In the genomic region with DNA sequence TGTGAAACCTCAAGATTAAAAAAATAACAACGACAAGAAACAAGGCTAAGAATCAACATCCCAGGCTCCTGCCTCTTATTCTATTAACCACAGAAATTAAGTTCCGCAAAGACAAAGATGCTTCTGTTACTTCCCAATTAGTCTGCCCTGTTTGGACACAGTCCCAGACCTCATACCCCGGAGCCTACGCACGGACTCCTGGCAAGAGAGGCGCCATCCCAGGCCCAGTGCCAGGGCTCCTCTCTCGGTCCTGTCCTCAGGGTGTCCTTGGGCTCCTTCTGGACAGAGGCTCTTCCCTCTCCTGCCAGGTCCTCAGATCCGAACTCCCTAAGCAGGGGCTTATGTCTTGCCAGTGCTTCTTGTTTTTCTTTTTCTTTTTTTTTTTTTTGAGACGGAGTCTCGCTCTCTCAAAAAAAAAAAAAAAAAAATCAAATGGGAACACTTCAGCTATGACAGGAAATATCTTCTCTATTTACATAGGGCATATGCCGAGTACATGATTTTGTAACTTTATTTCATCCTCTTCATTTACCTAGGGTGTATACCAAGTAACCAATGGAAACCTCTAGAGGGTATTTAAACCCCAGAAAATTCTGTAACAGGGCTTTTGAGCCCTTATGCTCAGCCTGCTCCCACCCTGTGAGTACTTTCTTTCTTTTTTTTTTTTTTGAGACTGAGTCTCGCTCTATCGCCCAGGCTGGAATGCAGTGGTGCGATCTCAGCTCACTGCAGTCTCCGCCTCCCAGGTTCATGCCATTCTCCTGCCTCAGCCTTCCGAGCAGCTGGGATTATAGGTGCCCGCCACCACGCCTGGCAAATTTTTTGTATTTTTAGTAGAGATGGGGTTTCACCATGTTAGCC, we compare ENCODE assay signal across 8 cellular contexts. TPM values are rescaled to one million over a fixed set of nuclear protein-coding genes. Genes with fewer than 3 reads are reported as not detected.
DNase-seq lines count a peak whose midpoint lies in the region; ATAC-seq and TF ChIP-seq lines count a peak whose summit lies in the region.

No MANE protein-coding gene starts in this region.

- TF ChIP-seq RAD21 in SK-N-SH (IDR thresholded peaks at IDR 0.05; ENCODE audit: low read length) = 0 out of 2 replicates have a peak, but pooled peaks have one; percentile 1

- H3K79me2 ChIP-seq in SK-N-SH (ENCODE audit: insufficient read depth) = no peaks in the 10 kb centered on the region

- no peak for ATAC-seq in HG02884 (IDR thresholded peaks at IDR 0.05; ENCODE audit: unreplicated experiment)
- ATAC-seq in CD8-positive, alpha-beta T cell = no peak

- H4K20me1 ChIP-seq in SK-N-SH (ENCODE audit: insufficient read depth) = no peaks in the 10 kb centered on the region

- no peak overlapping the region for H3K27ac Mint-ChIP-seq in CD8-positive, alpha-beta T cell

- CTCF ChIA-PET in SK-N-SH (lab: Yijun Ruan, JAX) = interaction anchor here (0.6 to 3.5 kb wide), 3 partner anchors 27 to 329 kb away, joined by 4 to 10 read pairs (median 7); no protein-coding TSS in a partner anchor
- CTCF ChIA-PET in CD8-positive, alpha-beta T cell (lab: Charles Lee) = interaction anchor here (0.9 to 1.0 kb wide), 2 partner anchors 29 to 115 kb away, joined by 3 read pairs; no protein-coding TSS in a partner anchor

- H3K4me3 ChIP-seq in SK-N-SH (ENCODE audit: low read depth in 2 of 2, low read length in 1 of 2) = peak overlapping the region; percentile 1 to 55; a peak in 3 of 4 replicates
- H3K4me3 ChIP-seq in CD8-positive, alpha-beta T cell (ENCODE audit: low read depth, low read length) = no peak overlapping the region

- H3K36me3 ChIP-seq in SK-N-SH (replicated peaks in 1 of 2; ENCODE audit: control insufficient read depth in 1 of 2, insufficient read depth in 2 of 2, low read length in 1 of 2) = no peaks in the 10 kb centered on the region
- no peaks in the 10 kb centered on the region for H3K36me3 ChIP-seq in CD8-positive, alpha-beta T cell (ENCODE audit: insufficient read depth, low read length)

- POLR2A ChIA-PET in SK-N-SH (lab: Yijun Ruan, JAX) = no interaction called here
- POLR2A ChIA-PET in CD8-positive, alpha-beta T cell (lab: Charles Lee) = no interaction called here

- no peaks in the 10 kb centered on the region for H3K36me3 Mint-ChIP-seq in CD8-positive, alpha-beta T cell

- peak; percentile 69 for DNase-seq in G401 (ENCODE audit: low spot score)
- peak; percentile 92 for DNase-seq in SK-N-SH
- DNase-seq in foreskin melanocyte = peak; percentile 97
- peak; percentile 54 to 96 (median 75) for DNase-seq in posterior cingulate gyrus
- DNase-seq in CD8-positive, alpha-beta T cell = no peak
- no peak for DNase-seq in activated effector memory CD4-positive, alpha-beta T cell treated with Interleukin-2 at 50 U/mL for 16 hours
- DNase-seq in stimulated activated naive CD4-positive, alpha-beta T cell treated with Interleukin-2 at 50 U/mL for 16 hours (lab: John Stamatoyannopoulos, UW) = no peak

- no peaks in the 10 kb centered on the region for H3K27me3 Mint-ChIP-seq in CD8-positive, alpha-beta T cell (ENCODE audit: low read depth)

- peaks cover 23% of the 10 kb centered on the region for H3F3A ChIP-seq in SK-N-SH (replicated peaks; ENCODE audit: insufficient read depth)

- H2AFZ ChIP-seq in SK-N-SH (ENCODE audit: low read depth) = peak overlapping the region; percentile 75; the same call in 1 of the 2 replicates

- no peak overlapping the region for H3K4me3 Mint-ChIP-seq in CD8-positive, alpha-beta T cell

- H3K9me3 Mint-ChIP-seq in CD8-positive, alpha-beta T cell = no peaks in the 10 kb centered on the region

- no peaks in the 10 kb centered on the region for H3K9me3 ChIP-seq in SK-N-SH
- no peaks in the 10 kb centered on the region for H3K9me3 ChIP-seq in CD8-positive, alpha-beta T cell (ENCODE audit: low read length)

- no peaks in the 10 kb centered on the region for H3K27me3 ChIP-seq in SK-N-SH (ENCODE audit: insufficient read depth)
- H3K27me3 ChIP-seq in CD8-positive, alpha-beta T cell (ENCODE audit: insufficient read depth, low read length) = no peaks in the 10 kb centered on the region

- H3K4me1 Mint-ChIP-seq in CD8-positive, alpha-beta T cell (ENCODE audit: low read depth) = no peaks in the 10 kb centered on the region

- no peaks in the 10 kb centered on the region for H3K9me2 ChIP-seq in SK-N-SH

- H3K9ac ChIP-seq in SK-N-SH = peak overlapping the region; percentile 75

- WGBS in SK-N-SH (ENCODE audit: low lambda C conversion rate) = 3% methylated on average over 17 of the region's 18 CpGs

- H3K4me1 ChIP-seq in SK-N-SH (ENCODE audit: control insufficient read depth in 1 of 2, insufficient read depth in 2 of 2, low read depth in 1 of 2, low read length in 1 of 2) = peaks cover 6 to 8% of the 10 kb centered on the region in 2 experiments; a peak in 3 of 4 replicates
- no peaks in the 10 kb centered on the region for H3K4me1 ChIP-seq in CD8-positive, alpha-beta T cell (ENCODE audit: insufficient read depth, low read length)

- H3K4me2 ChIP-seq in SK-N-SH = peak overlapping the region; percentile 72

- intact Hi-C loops in posterior cingulate gyrus (cut with DNase I) = no loop called here
- intact Hi-C loops in CD8-positive, alpha-beta T cell (cut with DNase I, micrococcal nuclease) = no loop called here

- peak; percentile 71 to 76; a peak in 3 of 4 replicates for TF ChIP-seq EP300 in SK-N-SH (IDR thresholded peaks at IDR 0.05; ENCODE audit: borderline replicate concordance in 1 of 2, low read depth in 1 of 2, low read length in 1 of 2)

- peak overlapping the region; percentile 89 to 96 for H3K27ac ChIP-seq in SK-N-SH (ENCODE audit: low read depth in 2 of 2, low read length in 1 of 2)
- no peak overlapping the region for H3K27ac ChIP-seq in CD8-positive, alpha-beta T cell (ENCODE audit: low read depth, low read length)

- in situ Hi-C loops in G401 (cut with HindIII; ENCODE audit: low sequenced_read_pairs) = no loop called here

- TF ChIP-seq CTCF in SK-N-SH (IDR thresholded peaks at IDR 0.05) = no peak
- TF ChIP-seq CTCF in CD8-positive, alpha-beta T cell (IDR thresholded peaks at IDR 0.05) = no peak

TF ChIP-seq in SK-N-SH, 30 proteins besides CTCF, POLR2A, EP300 and RAD21 (continues in another document):
- no peak for TF ChIP-seq FOXM1 (IDR thresholded peaks at IDR 0.05; ENCODE audit: low read depth)
- TF ChIP-seq TEAD4 (IDR thresholded peaks at IDR 0.05; ENCODE audit: borderline replicate concordance, insufficient read depth) = no peak
- TF ChIP-seq JUND (IDR thresholded peaks at IDR 0.05) = peak; percentile 32
- TF ChIP-seq, protein P1, sequence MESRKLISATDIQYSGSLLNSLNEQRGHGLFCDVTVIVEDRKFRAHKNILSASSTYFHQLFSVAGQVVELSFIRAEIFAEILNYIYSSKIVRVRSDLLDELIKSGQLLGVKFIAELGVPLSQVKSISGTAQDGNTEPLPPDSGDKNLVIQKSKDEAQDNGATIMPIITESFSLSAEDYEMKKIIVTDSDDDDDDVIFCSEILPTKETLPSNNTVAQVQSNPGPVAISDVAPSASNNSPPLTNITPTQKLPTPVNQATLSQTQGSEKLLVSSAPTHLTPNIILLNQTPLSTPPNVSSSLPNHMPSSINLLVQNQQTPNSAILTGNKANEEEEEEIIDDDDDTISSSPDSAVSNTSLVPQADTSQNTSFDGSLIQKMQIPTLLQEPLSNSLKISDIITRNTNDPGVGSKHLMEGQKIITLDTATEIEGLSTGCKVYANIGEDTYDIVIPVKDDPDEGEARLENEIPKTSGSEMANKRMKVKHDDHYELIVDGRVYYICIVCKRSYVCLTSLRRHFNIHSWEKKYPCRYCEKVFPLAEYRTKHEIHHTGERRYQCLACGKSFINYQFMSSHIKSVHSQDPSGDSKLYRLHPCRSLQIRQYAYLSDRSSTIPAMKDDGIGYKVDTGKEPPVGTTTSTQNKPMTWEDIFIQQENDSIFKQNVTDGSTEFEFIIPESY (IDR thresholded peaks at IDR 0.05; ENCODE audit: borderline replicate concordance, low read depth) = no peak
- 0 out of 2 replicates have a peak, but pooled peaks have one; percentile 9 for TF ChIP-seq RXRA (IDR thresholded peaks at IDR 0.05; ENCODE audit: borderline replicate concordance, low read depth)
- TF ChIP-seq SIN3A (IDR thresholded peaks at IDR 0.05; ENCODE audit: borderline replicate concordance, low read depth, low read length) = peak; percentile 72; the same call in 1 of the 2 replicates
- TF ChIP-seq, protein P2, sequence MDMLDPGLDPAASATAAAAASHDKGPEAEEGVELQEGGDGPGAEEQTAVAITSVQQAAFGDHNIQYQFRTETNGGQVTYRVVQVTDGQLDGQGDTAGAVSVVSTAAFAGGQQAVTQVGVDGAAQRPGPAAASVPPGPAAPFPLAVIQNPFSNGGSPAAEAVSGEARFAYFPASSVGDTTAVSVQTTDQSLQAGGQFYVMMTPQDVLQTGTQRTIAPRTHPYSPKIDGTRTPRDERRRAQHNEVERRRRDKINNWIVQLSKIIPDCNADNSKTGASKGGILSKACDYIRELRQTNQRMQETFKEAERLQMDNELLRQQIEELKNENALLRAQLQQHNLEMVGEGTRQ (IDR thresholded peaks at IDR 0.05; ENCODE audit: borderline replicate concordance, low read depth, low read length) = no peak
- no peak for TF ChIP-seq SMC3 (IDR thresholded peaks at IDR 0.05; ENCODE audit: low read depth, low read length)
- no peak for TF ChIP-seq RFX5 (IDR thresholded peaks at IDR 0.05; ENCODE audit: low read length)
- no peak for TF ChIP-seq NRF1 (IDR thresholded peaks at IDR 0.05; ENCODE audit: low read depth, low read length)
- peak; percentile 61 for TF ChIP-seq CHD2 (IDR thresholded peaks at IDR 0.05; ENCODE audit: low read length, partially characterized antibody)
- TF ChIP-seq, protein P3, sequence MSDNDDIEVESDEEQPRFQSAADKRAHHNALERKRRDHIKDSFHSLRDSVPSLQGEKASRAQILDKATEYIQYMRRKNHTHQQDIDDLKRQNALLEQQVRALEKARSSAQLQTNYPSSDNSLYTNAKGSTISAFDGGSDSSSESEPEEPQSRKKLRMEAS (IDR thresholded peaks at IDR 0.05; ENCODE audit: low read depth) = no peak
- TF ChIP-seq TAF1 (IDR thresholded peaks at IDR 0.05; ENCODE audit: borderline replicate concordance, low read depth, low read length) = peak; percentile 17; the same call in 1 of the 2 replicates

RNA-seq across cellular contexts. Expression of a gene that starts 11.7 kb away (rescaled TPM):
- 1,614 and 1,928 TPM in 2 replicates for total RNA-seq in G401 (2014; rRNA removed; shearing (Covaris generic))
- polyA plus RNA-seq in SK-N-SH (2012; rRNA removed) = 1,578 and 1,599 TPM in 2 replicates
- 1,008 and 1,227 TPM in 2 replicates for polyA plus RNA-seq in SK-N-SH (2012; cell fraction: cytosol; rRNA removed)
- polyA plus RNA-seq in SK-N-SH (2012; cell fraction: nucleus; rRNA removed) = 1,203 and 1,510 TPM in 2 replicates
- total RNA-seq in CD8-positive, alpha-beta T cell = 100 to 1,000 TPM; 130 to 136 TPM

RNA-seq across cellular contexts. Expression of a gene that starts 55.5 kb away (rescaled TPM):
- not detected in 2 replicates for total RNA-seq in G401 (2014; rRNA removed; shearing (Covaris generic))
- polyA plus RNA-seq in SK-N-SH (2012; rRNA removed) = not detected in 2 replicates
- polyA plus RNA-seq in SK-N-SH (2012; cell fraction: cytosol; rRNA removed) = not detected in 2 replicates
- polyA plus RNA-seq in SK-N-SH (2012; cell fraction: nucleus; rRNA removed) = not detected in 2 replicates
- total RNA-seq in CD8-positive, alpha-beta T cell = 1 to 10 TPM; 1.6 to 2.4 TPM

Comparison
In these comparisons a context has a peak if more than half of its experiments do, and no peak if none do; other contexts are left out.
1. DNase-seq: peak in G401 (single experiment), SK-N-SH (single experiment), foreskin melanocyte (single experiment) and posterior cingulate gyrus (10 of 10); none in CD8-positive, alpha-beta T cell (0 of 7), activated effector memory CD4-positive, alpha-beta T cell treated with Interleukin-2 at 50 U/mL for 16 hours (single experiment) and stimulated activated naive CD4-positive, alpha-beta T cell treated with Interleukin-2 at 50 U/mL for 16 hours (single experiment).
2. RNA of a gene that starts 11.7 kb away (total RNA-seq): 1,614 to 1,928 TPM in G401; 130 to 136 TPM in CD8-positive, alpha-beta T cell; every median in the first group is over 10 times any median in the second.